Comparison of ENCODE assay signal across 8 cellular contexts in the genomic region with DNA sequence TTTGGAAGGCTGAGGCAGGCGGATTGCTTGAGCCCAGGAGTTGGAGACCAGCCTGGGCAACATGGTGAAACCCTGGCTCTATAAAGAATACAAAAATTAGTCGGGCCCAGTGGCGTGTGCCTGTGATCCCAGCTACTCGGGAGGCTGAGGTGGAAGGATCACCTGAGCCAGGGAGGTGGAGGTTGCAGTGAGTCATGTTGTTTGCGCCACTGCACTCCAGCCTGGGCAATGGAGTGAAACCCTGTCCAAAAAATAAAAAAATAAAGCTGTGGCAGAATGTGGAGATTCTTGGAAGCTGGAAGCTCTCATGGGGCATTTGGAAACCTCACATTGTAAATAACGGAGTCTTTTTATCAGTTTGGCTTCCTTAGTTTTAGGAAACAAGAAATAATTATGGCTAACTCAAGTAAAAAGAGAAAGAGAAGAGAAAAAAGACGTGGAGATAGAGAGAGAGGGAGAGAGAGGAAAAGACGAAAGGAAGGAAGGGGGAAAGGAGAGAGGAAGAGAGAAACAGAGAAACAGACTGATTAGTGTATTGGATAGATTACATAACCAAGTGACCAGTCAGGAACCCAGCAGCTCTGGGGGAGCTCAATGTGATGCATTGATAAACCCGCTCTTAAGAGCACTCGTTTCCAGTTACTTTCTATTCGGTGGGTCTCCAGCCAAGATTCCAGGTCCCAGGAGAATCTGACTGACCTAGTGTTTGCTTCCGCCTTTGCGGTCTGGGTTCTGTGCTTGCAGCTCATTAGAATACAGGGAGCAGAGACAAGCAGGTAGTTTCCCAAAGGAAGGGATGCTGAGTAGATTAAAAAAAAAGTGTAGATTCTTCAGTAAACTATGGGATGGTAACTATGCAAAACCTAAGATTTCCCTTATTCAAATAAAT. TPM values are rescaled to one million over a fixed set of nuclear protein-coding genes. Genes with fewer than 3 reads are reported as not detected.
DNase-seq lines count a peak whose midpoint lies in the region; ATAC-seq, FAIRE-seq and TF ChIP-seq lines count a peak whose summit lies in the region.

No MANE protein-coding gene starts in this region.

- TF ChIP-seq EP300 in GM12878 (IDR thresholded peaks at IDR 0.05; ENCODE audit: borderline replicate concordance in 1 of 2, control insufficient read depth in 1 of 2, low read depth in 2 of 2, low read length in 2 of 2): no peak

- H3K4me1 ChIP-seq in GM12878 (ENCODE audit: control insufficient read depth, insufficient read depth, low read length) (peaks cover 11% of the 10 kb centered on the region; the same call in 1 of the 2 replicates), iPS-20b (ENCODE audit: insufficient read depth, low read length) (peaks cover 6% of the 10 kb centered on the region), skeletal muscle satellite cell (ENCODE audit: control insufficient read depth, insufficient read depth, low read length) (peaks cover 17% of the 10 kb centered on the region)

- H3K27ac ChIP-seq in GM12878 (ENCODE audit: control insufficient read depth, insufficient read depth): no peak overlapping the region
- H3K27ac ChIP-seq in iPS-20b (ENCODE audit: low read length): no peak overlapping the region

- H3K4me2 ChIP-seq in GM12878 (ENCODE audit: control insufficient read depth, insufficient read depth): peak overlapping the region; percentile 99
- peak overlapping the region; percentile 83 for H3K4me2 ChIP-seq in skeletal muscle satellite cell (ENCODE audit: low read length)

- BruUV-seq in GM12878 (replicated peaks; lab: Mats Ljungman, UMichigan): no TSS peak

- H3K4me3 ChIP-seq in GM12865 (ENCODE audit: low read depth, low read length) (peak overlapping the region; percentile 86), GM12878 (peak overlapping the region; percentile 87), iPS-20b (ENCODE audit: low read length) (peak overlapping the region; percentile 96), skeletal muscle satellite cell (ENCODE audit: low read length) (peak overlapping the region; percentile 87)

- ATAC-seq in GM12878: no peak

- H3K79me2 ChIP-seq in GM12878 (ENCODE audit: control insufficient read depth, insufficient read depth, low read length): peaks cover 8% of the 10 kb centered on the region

- no peak for TF ChIP-seq POLR2A in GM12878 (IDR thresholded peaks at IDR 0.05; ENCODE audit: low read depth, low read length)

- H3K9ac ChIP-seq in GM12878 (ENCODE audit: control insufficient read depth, insufficient read depth, low read length) (peak overlapping the region; percentile 81), iPS-20b (ENCODE audit: low read depth, low read length) (peak overlapping the region; percentile 81; the same call in 1 of the 2 replicates), skeletal muscle satellite cell (ENCODE audit: low read depth, low read length) (peak overlapping the region; percentile 85)

- TF ChIP-seq CTCF in GM12865 (IDR thresholded peaks at IDR 0.05; ENCODE audit: insufficient read depth, low read depth, low read length, missing control alignments) (no peak), GM12878 (IDR thresholded peaks at IDR 0.05 in 2 of 3, conservative IDR thresholded peaks at IDR 0.05 in 1 of 3; ENCODE audit: control insufficient read depth in 2 of 3, extremely low read depth in 1 of 3, insufficient read depth in 1 of 3, low read depth in 3 of 3, low read length in 3 of 3) (no peak)

- H3K36me3 ChIP-seq in GM12878 (ENCODE audit: control insufficient read depth in 2 of 2, insufficient read depth in 2 of 2, low read length in 1 of 2) (no peaks in the 10 kb centered on the region), iPS-20b (ENCODE audit: insufficient read depth, low read depth, low read length) (no peaks in the 10 kb centered on the region), skeletal muscle satellite cell (ENCODE audit: insufficient read depth, low read length) (no peaks in the 10 kb centered on the region)

- H2AFZ ChIP-seq in GM12878 (ENCODE audit: control insufficient read depth, low read depth, low read length): peak overlapping the region; percentile 95

- no peak for FAIRE-seq in GM12878 (lab: Jason Lieb, UNC)

- intact Hi-C loops in GM12878 (cut with micrococcal nuclease; ENCODE audit: unreplicated experiment): loop anchor here (5.0 kb wide), 2 partner anchors 105 kb away; a partner anchor contains a TSS

- in situ Hi-C loops in GM12878 (cut with MboI): no loop called here

- TF ChIP-seq RAD21 in GM12878 (IDR thresholded peaks at IDR 0.05; ENCODE audit: insufficient read depth, low read depth, low read length): no peak

- SMC1A ChIA-PET in GM12878 (lab: Charles Lee; ENCODE audit: uncharacterized antibody, unreplicated experiment): interaction anchor here (0.7 to 2.3 kb wide), 7 partner anchors 7 to 103 kb away, joined by 3 to 14 read pairs (median 3); a partner anchor contains a TSS

- RAD21 ChIA-PET in GM12878 (lab: Charles Lee; ENCODE audit: unreplicated experiment): interaction anchor here (0.6 to 4.1 kb wide), 5 partner anchors 22 to 314 kb away, joined by 3 to 39 read pairs (median 4); a partner anchor contains a TSS

- H4K20me1 ChIP-seq in GM12878 (ENCODE audit: control insufficient read depth, insufficient read depth): no peaks in the 10 kb centered on the region

- no peaks in the 10 kb centered on the region for H3K27me3 ChIP-seq in GM12878 (replicated peaks in 1 of 2; ENCODE audit: control insufficient read depth in 2 of 2, insufficient read depth in 2 of 2, low read length in 1 of 2)
- H3K27me3 ChIP-seq in iPS-20b (ENCODE audit: insufficient read depth, low read length): no peaks in the 10 kb centered on the region
- H3K27me3 ChIP-seq in skeletal muscle satellite cell (ENCODE audit: control insufficient read depth, insufficient read depth, low read length): no peaks in the 10 kb centered on the region

- CTCF ChIA-PET in GM12878 (lab: Yijun Ruan, JAX): interaction anchor here (0.6 to 3.8 kb wide), 7 partner anchors 16 to 793 kb away, joined by 3 to 29 read pairs (median 3); a partner anchor contains a TSS

- H3K9me3 ChIP-seq in GM12878 (replicated peaks; ENCODE audit: control insufficient read depth, insufficient read depth, low read length): no peaks in the 10 kb centered on the region
- no peaks in the 10 kb centered on the region for H3K9me3 ChIP-seq in iPS-20b (ENCODE audit: insufficient read depth, low read depth, low read length)
- H3K9me3 ChIP-seq in skeletal muscle satellite cell (replicated peaks; ENCODE audit: low read length): no peaks in the 10 kb centered on the region

- POLR2A ChIA-PET in GM12878 (lab: Charles Lee): interaction anchor here (1.3 to 3.8 kb wide), 5 partner anchors 10 to 103 kb away, joined by 4 to 31 read pairs (median 8); a partner anchor contains a TSS

- DNase-seq in AG08395 (ENCODE audit: low spot score): peak; percentile 12
- DNase-seq in GM12865 (ENCODE audit: low read depth): peak; percentile 24
- peak; percentile 73 for DNase-seq in NCI-H69 (lab: John Stamatoyannopoulos, UW)
- no peak for DNase-seq in GM12878 (ENCODE audit: low read depth, low spot score)
- no peak for DNase-seq in stimulated activated CD4-positive, alpha-beta T cell treated with anti-CD3 and anti-CD28 coated beads, Interleukin-4, amount 100 ng/mL, for 24 hours
- DNase-seq in HCEC 1CT: no peak

- 31% methylated on average over 13 of the region's 13 CpGs for WGBS in GM12878 (ENCODE audit: insufficient coverage, insufficient replicate concordance, low lambda C conversion rate, missing lambda C conversion rate)

RNA-seq across cellular contexts. Expression of a gene that starts 1.1 kb away (rescaled TPM):
- 22.5 and 22.6 TPM in 2 replicates for total RNA-seq in GM12878 (2013; cell fraction: nucleolus; rRNA removed)
- total RNA-seq in GM12878 (2014; rRNA removed) (14.3 and 16.9 TPM in 2 replicates), GM12878 (2014; rRNA removed; fragmentation: Illumina TruSeq; extraction: Trizol) (18.0 and 21.3 TPM in 2 replicates), GM12878 (2021) (13.9 and 16.0 TPM in 2 replicates)
- 2.9 TPM for polyA plus RNA-seq in GM12878 (2011; ENCODE audit: low read depth)
- polyA plus RNA-seq in GM12878 (2011; rRNA removed) (10.9 and 17.9 TPM in 2 replicates), GM12878 (2014; fragmentation: Illumina TruSeq; extraction: Trizol) (15.6 and 19.6 TPM in 2 replicates), GM12878 (2014; fragmentation: Nextera tagmentation; extraction: Ambion mirVana) (1 to 10 TPM; 4.3 to 8.4 TPM), GM12878 (2014; rRNA removed) (7.1 and 8.5 TPM in 2 replicates), GM12878 (2016; fragmentation: Nextera tagmentation; extraction: Ambion mirVana) (1 to 10 TPM; 7.7 to 9.1 TPM)
- 5.1 and 6.2 TPM in 2 replicates for polyA plus RNA-seq in GM12878 (2011; cell fraction: cytosol; rRNA removed)
- polyA plus RNA-seq in GM12878 (2011; cell fraction: nucleus; rRNA removed): 2.6 and 5.1 TPM in 2 replicates
- 4.4 and 5.0 TPM in 2 replicates for polyA plus RNA-seq in GM12878 (2012)
- 12.8 and 16.0 TPM in 2 replicates for polyA minus RNA-seq in GM12878 (2011; rRNA and poly(A)+ RNA removed)
- 9.6 and 9.8 TPM in 2 replicates for polyA minus RNA-seq in GM12878 (2011; cell fraction: cytosol; rRNA and poly(A)+ RNA removed)
- polyA minus RNA-seq in GM12878 (2011; cell fraction: nucleus; rRNA and poly(A)+ RNA removed): 8.2 and 13.7 TPM in 2 replicates
- total RNA-seq in skeletal muscle satellite cell (2012; rRNA removed): 12.5 and 14.4 TPM in 2 replicates

RNA-seq across cellular contexts. Expression of a gene that starts 22.6 kb away (rescaled TPM):
- total RNA-seq in GM12878 (2013; cell fraction: nucleolus; rRNA removed): 15.5 and 23.9 TPM in 2 replicates
- total RNA-seq in GM12878 (2014; rRNA removed): 45.8 and 55.9 TPM in 2 replicates
- 65.3 and 68.6 TPM in 2 replicates for total RNA-seq in GM12878 (2014; rRNA removed; fragmentation: Illumina TruSeq; extraction: Trizol)
- total RNA-seq in GM12878 (2021): 50.3 and 55.9 TPM in 2 replicates
- polyA plus RNA-seq in GM12878 (2011; ENCODE audit: low read depth): 96.5 TPM
- polyA plus RNA-seq in GM12878 (2011; rRNA removed): 95.0 and 148 TPM in 2 replicates
- polyA plus RNA-seq in GM12878 (2011; cell fraction: cytosol; rRNA removed): 45.6 and 58.0 TPM in 2 replicates
- polyA plus RNA-seq in GM12878 (2011; cell fraction: nucleus; rRNA removed): 33.2 and 38.4 TPM in 2 replicates
- polyA plus RNA-seq in GM12878 (2012): 72.7 and 80.4 TPM in 2 replicates
- polyA plus RNA-seq in GM12878 (2014; fragmentation: Illumina TruSeq; extraction: Trizol): 83.4 and 103 TPM in 2 replicates
- polyA plus RNA-seq in GM12878 (2014; fragmentation: Nextera tagmentation; extraction: Ambion mirVana): 100 to 1,000 TPM; 287 to 307 TPM
- polyA plus RNA-seq in GM12878 (2014; rRNA removed): 49.9 and 63.9 TPM in 2 replicates
- polyA plus RNA-seq in GM12878 (2016; fragmentation: Nextera tagmentation; extraction: Ambion mirVana): 100 to 1,000 TPM; 149 to 161 TPM
- 19.8 and 22.3 TPM in 2 replicates for polyA minus RNA-seq in GM12878 (2011; rRNA and poly(A)+ RNA removed)
- 11.8 and 13.4 TPM in 2 replicates for polyA minus RNA-seq in GM12878 (2011; cell fraction: cytosol; rRNA and poly(A)+ RNA removed)
- 6.3 and 7.6 TPM in 2 replicates for polyA minus RNA-seq in GM12878 (2011; cell fraction: nucleus; rRNA and poly(A)+ RNA removed)
- 56.4 and 56.8 TPM in 2 replicates for total RNA-seq in skeletal muscle satellite cell (2012; rRNA removed)

RNA-seq across cellular contexts. Expression of a gene that starts 51.4 kb away (rescaled TPM):
- total RNA-seq in GM12878 (2013; cell fraction: nucleolus; rRNA removed): 61.0 and 68.9 TPM in 2 replicates
- 39.5 and 39.8 TPM in 2 replicates for total RNA-seq in GM12878 (2014; rRNA removed)
- total RNA-seq in GM12878 (2014; rRNA removed; fragmentation: Illumina TruSeq; extraction: Trizol): 62.6 and 66.1 TPM in 2 replicates
- total RNA-seq in GM12878 (2021): 66.7 and 68.4 TPM in 2 replicates
- 37.4 TPM for polyA plus RNA-seq in GM12878 (2011; ENCODE audit: low read depth)
- 79.6 and 91.7 TPM in 2 replicates for polyA plus RNA-seq in GM12878 (2011; rRNA removed)
- 37.9 and 50.4 TPM in 2 replicates for polyA plus RNA-seq in GM12878 (2011; cell fraction: cytosol; rRNA removed)
- 44.6 and 47.1 TPM in 2 replicates for polyA plus RNA-seq in GM12878 (2011; cell fraction: nucleus; rRNA removed)
- polyA plus RNA-seq in GM12878 (2012): 42.1 and 51.1 TPM in 2 replicates
- polyA plus RNA-seq in GM12878 (2014; fragmentation: Illumina TruSeq; extraction: Trizol): 67.7 and 70.4 TPM in 2 replicates
- polyA plus RNA-seq in GM12878 (2014; fragmentation: Nextera tagmentation; extraction: Ambion mirVana): 10 to 100 TPM; 73.9 to 99.1 TPM
- 69.6 and 74.9 TPM in 2 replicates for polyA plus RNA-seq in GM12878 (2014; rRNA removed)
- 10 to 100 TPM; 68.2 to 79.9 TPM for polyA plus RNA-seq in GM12878 (2016; fragmentation: Nextera tagmentation; extraction: Ambion mirVana)
- polyA minus RNA-seq in GM12878 (2011; rRNA and poly(A)+ RNA removed): 58.7 and 61.4 TPM in 2 replicates
- polyA minus RNA-seq in GM12878 (2011; cell fraction: cytosol; rRNA and poly(A)+ RNA removed): 21.1 and 23.0 TPM in 2 replicates
- 24.7 and 40.9 TPM in 2 replicates for polyA minus RNA-seq in GM12878 (2011; cell fraction: nucleus; rRNA and poly(A)+ RNA removed)
- total RNA-seq in skeletal muscle satellite cell (2012; rRNA removed): 50.4 and 58.5 TPM in 2 replicates

Comparison
In these comparisons a context has a peak if more than half of its experiments do, and no peak if none do; other contexts are left out.
1. DNase-seq: peak in AG08395 (single experiment), GM12865 (single experiment) and NCI-H69 (single experiment); none in GM12878 (single experiment), stimulated activated CD4-positive, alpha-beta T cell treated with anti-CD3 and anti-CD28 coated beads, Interleukin-4, amount 100 ng/mL, for 24 hours (single experiment) and HCEC 1CT (single experiment).
2. Peak in every context shown above with its lines, with median percentiles within 50 percentile points of each other: H3K4me3 ChIP-seq and H3K9ac ChIP-seq.